Comparison of ENCODE assay signal across 1 cellular context in the genomic region with DNA sequence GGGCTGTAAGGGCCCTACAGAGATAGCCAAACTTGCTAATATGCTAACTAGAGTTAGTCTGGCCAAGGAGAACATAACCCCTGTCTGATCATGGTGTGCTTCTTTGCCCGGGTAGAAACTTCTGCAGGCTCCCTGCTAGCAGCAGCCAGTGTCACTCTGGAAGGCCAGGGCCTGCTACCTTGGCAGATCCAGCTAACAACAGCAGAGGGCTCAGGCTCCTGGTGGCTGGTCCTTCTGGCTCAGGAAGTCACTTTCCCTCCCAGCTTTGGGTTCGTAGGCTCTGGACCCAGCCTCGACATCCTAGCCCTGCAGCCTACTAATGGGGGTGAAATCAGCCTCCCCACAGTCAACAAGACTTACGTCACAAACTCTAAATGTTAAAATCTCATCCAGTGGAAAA.
TF ChIP-seq lines count a peak whose summit lies in the region.

No MANE protein-coding gene starts in this region.

TF ChIP-seq in H1, 55 proteins besides CTCF, POLR2A, EP300 and RAD21:
- no peak for TF ChIP-seq POLR2AphosphoS5 (IDR thresholded peaks at IDR 0.05; ENCODE audit: low read depth, low read length)
- TF ChIP-seq KDM1A (IDR thresholded peaks at IDR 0.05; ENCODE audit: borderline replicate concordance, low read length): no peak
- no peak for TF ChIP-seq SIN3A (conservative IDR thresholded peaks at IDR 0.05 in 1 of 2, IDR thresholded peaks at IDR 0.05 in 1 of 2; ENCODE audit: low read depth in 1 of 2, low read length in 2 of 2)
- TF ChIP-seq TAF7 (optimal IDR thresholded peaks at IDR 0.05; ENCODE audit: borderline replicate concordance, low read depth, low read length): no peak
- no peak for TF ChIP-seq FOSL1 (IDR thresholded peaks at IDR 0.05; ENCODE audit: insufficient read depth, low read depth, low read length)
- no peak for TF ChIP-seq POU5F1 (IDR thresholded peaks at IDR 0.05; ENCODE audit: low read depth, low read length)
- no peak for TF ChIP-seq CHD1 (IDR thresholded peaks at IDR 0.05; ENCODE audit: low read depth, low read length)
- TF ChIP-seq SP2 (IDR thresholded peaks at IDR 0.05; ENCODE audit: low read length): no peak
- TF ChIP-seq SIRT6 (IDR thresholded peaks at IDR 0.05; ENCODE audit: low read length): no peak
- no peak for TF ChIP-seq CHD7 (IDR thresholded peaks at IDR 0.05; ENCODE audit: insufficient replicate concordance, low read length)
- no peak for TF ChIP-seq EGR1 (IDR thresholded peaks at IDR 0.05; ENCODE audit: borderline replicate concordance, low read depth, low read length)
- TF ChIP-seq E2F6 (IDR thresholded peaks at IDR 0.05): no peak
- TF ChIP-seq, protein P1, sequence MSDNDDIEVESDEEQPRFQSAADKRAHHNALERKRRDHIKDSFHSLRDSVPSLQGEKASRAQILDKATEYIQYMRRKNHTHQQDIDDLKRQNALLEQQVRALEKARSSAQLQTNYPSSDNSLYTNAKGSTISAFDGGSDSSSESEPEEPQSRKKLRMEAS (IDR thresholded peaks at IDR 0.05): no peak
- no peak for TF ChIP-seq CREB1 (IDR thresholded peaks at IDR 0.05)
- TF ChIP-seq BRCA1 (IDR thresholded peaks at IDR 0.05; ENCODE audit: low read depth, low read length): no peak
- no peak for TF ChIP-seq KDM4A (IDR thresholded peaks at IDR 0.05; ENCODE audit: low read depth, low read length, severe bottlenecking)
- no peak for TF ChIP-seq TCF12 (IDR thresholded peaks at IDR 0.05; ENCODE audit: low read depth, low read length)
- TF ChIP-seq TEAD4 (IDR thresholded peaks at IDR 0.05; ENCODE audit: low read depth, low read length): no peak
